In genomic region chr19:50968709-50969412, GRCh38 we compare ENCODE assay signal across 6 cellular contexts. TPM values are rescaled to one million over a fixed set of nuclear protein-coding genes. Genes with fewer than 3 reads are reported as not detected.
"Had no signal": no experiment of that assay in that cellular context is flagged by ENCODE, and none has a peak within 500 bp of the region (broad histone marks: within the 10 kb centered on the region; RNA-seq: fewer than 3 reads in every experiment).

No MANE protein-coding gene starts in this region.

- H3K9me3 ChIP-seq: mucosa of descending colon, upper lobe of right lung had no signal

- H3K27ac ChIP-seq: upper lobe of right lung had no signal

- H3K36me3 ChIP-seq: upper lobe of right lung had no signal

- H3K4me1 Mint-ChIP-seq: nephron had no signal

- H3K4me3 ChIP-seq: mucosa of descending colon, upper lobe of right lung had no signal

- H3K4me1 ChIP-seq: upper lobe of right lung had no signal

- DNase-seq: central memory CD4-positive, alpha-beta T cell; left ventricle myocardium superior; mucosa of descending colon; upper lobe of right lung had no signal

- H3K9me3 Mint-ChIP-seq: nephron had no signal

RNA-seq across cellular contexts. Expression of gene KLK6, which starts 0.5 kb away (rescaled TPM):
- total RNA-seq: endothelial cell of umbilical vein, left ventricle myocardium superior, mucosa of descending colon, upper lobe of right lung had no signal

RNA-seq across cellular contexts. Expression of gene KLK7, which starts 14.9 kb away (rescaled TPM):
- total RNA-seq: endothelial cell of umbilical vein, left ventricle myocardium superior, mucosa of descending colon had no signal
- polyA plus RNA-seq: endothelial cell of umbilical vein had no signal

RNA-seq across cellular contexts. Expression of gene KLK5, which starts 16.0 kb away (rescaled TPM):
- total RNA-seq: endothelial cell of umbilical vein, left ventricle myocardium superior, mucosa of descending colon, upper lobe of right lung had no signal
- polyA plus RNA-seq: endothelial cell of umbilical vein had no signal

RNA-seq across cellular contexts. Expression of gene KLK8, which starts 32.5 kb away (rescaled TPM):
- total RNA-seq: endothelial cell of umbilical vein, left ventricle myocardium superior, mucosa of descending colon, upper lobe of right lung had no signal
- polyA plus RNA-seq: endothelial cell of umbilical vein had no signal

RNA-seq across cellular contexts. Expression of gene KLK10, which starts 50.6 kb away (rescaled TPM):
- total RNA-seq: endothelial cell of umbilical vein had no signal
- polyA plus RNA-seq: endothelial cell of umbilical vein had no signal
